In the genomic region with DNA sequence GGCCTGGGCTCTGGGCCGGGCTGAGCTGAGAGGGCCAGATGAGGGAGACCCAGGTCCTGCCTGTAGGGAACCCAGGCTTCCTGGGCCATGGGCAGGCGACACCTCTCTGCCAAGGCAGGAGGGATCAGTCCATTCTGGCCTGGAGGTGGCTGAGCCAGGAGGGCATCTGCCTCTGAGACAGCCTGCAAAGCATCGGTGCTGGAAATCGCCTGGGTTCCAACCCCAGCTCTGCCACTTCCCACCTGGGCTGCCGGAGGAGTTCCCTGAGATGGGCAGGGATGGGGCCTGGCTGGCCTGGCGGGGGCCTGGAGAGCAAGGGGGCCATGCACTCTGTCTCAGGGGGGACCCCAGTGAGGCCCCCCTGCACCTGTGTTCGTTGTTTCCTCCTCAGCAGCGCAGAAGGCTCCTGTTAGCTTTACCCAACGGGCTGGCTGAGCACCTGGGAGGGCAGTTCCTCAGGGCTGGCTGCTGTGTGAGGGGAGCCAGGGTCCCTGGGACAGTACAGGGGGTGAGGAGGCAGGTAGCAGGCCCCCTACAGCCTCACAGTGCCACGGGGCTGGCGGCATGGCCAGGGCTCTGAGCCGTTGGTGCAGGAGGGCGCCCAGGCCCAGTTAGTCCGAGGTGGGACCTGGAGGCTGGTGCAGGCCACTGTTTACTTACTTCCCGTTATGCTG, we compare ENCODE assay signal across 17 cellular contexts. TPM values are rescaled to one million over a fixed set of nuclear protein-coding genes. Genes with fewer than 3 reads are reported as not detected.
DNase-seq lines count a peak whose midpoint lies in the region; ATAC-seq, FAIRE-seq and TF ChIP-seq lines count a peak whose summit lies in the region.
"Had no signal": no experiment of that assay in that cellular context is flagged by ENCODE, and none has a peak within 500 bp of the region (broad histone marks: within the 10 kb centered on the region; RNA-seq: fewer than 3 reads in every experiment).

No MANE protein-coding gene starts in this region.

- H3K4me2 ChIP-seq in BLaER1 (peak overlapping the region; percentile 30; the same call in 1 of the 2 replicates), H1 (ENCODE audit: insufficient read depth in 1 of 2, low read depth in 2 of 2, low read length in 2 of 2) (no peak overlapping the region)

- H2BK15ac ChIP-seq in H1 (ENCODE audit: low read length), result 0 out of 2 replicates have a peak overlapping the region, but pooled peaks have one; percentile 12

- H2BK12ac ChIP-seq in H1 (ENCODE audit: low read depth, low read length), result no peak overlapping the region

- POLR2A ChIA-PET in RWPE1 (lab: Yijun Ruan, JAX; ENCODE audit: low non-redundant PET), result no interaction called here
- POLR2A ChIA-PET in H1 (lab: Charles Lee; ENCODE audit: partially characterized antibody), result interaction anchor here (0.8 to 1.0 kb wide), 2 partner anchors 14 kb away, joined by 3 read pairs; no protein-coding TSS in a partner anchor

- H3K79me2 ChIP-seq in H1 (ENCODE audit: control insufficient read depth in 1 of 2, insufficient read depth in 2 of 2, low read length in 2 of 2), result no peaks in the 10 kb centered on the region

- no peak overlapping the region for H3K18ac ChIP-seq in H1 (ENCODE audit: extremely low read depth, low read length)

- no peak for FAIRE-seq in H1 (lab: Jason Lieb, UNC)
- FAIRE-seq: A204.1, GM12892, GM18507, K562 had no signal

- H3K9me3 Mint-ChIP-seq in activated naive CD4-positive, alpha-beta T cell treated with anti-CD3 and anti-CD28 coated beads, Interleukin-2, amount 10 ng/mL, durations not matched to agents 7 days and 5 days, result no peaks in the 10 kb centered on the region
- H3K9me3 Mint-ChIP-seq: CD4-positive, alpha-beta T cell had no signal

- H3K14ac ChIP-seq in H1 (ENCODE audit: insufficient read length), result no peak overlapping the region

- DNase-seq in RWPE1 (ENCODE audit: low spot score) (no peak), H1 (ENCODE audit: low read depth in 1 of 2, low spot score in 2 of 2) (no peak), left lobe of liver (ENCODE audit: low spot score) (no peak)
- no peak for DNase-seq in activated naive CD4-positive, alpha-beta T cell treated with anti-CD3 and anti-CD28 coated beads, Interleukin-2, amount 10 ng/mL, durations not matched to agents 7 days and 5 days
- DNase-seq: ACHN; BE2C; CD4-positive, alpha-beta T cell; GDM1; IMR-90 had no signal

- H3K23me2 ChIP-seq in H1 (ENCODE audit: low read depth, low read length), result no peaks in the 10 kb centered on the region

- H3K9me3 ChIP-seq in BLaER1 (no peaks in the 10 kb centered on the region), H1 (ENCODE audit: insufficient read depth in 2 of 2, low read depth in 1 of 2, low read length in 1 of 2) (no peaks in the 10 kb centered on the region)
- H3K9me3 ChIP-seq: BE2C, HAP-1 had no signal

- no peak overlapping the region for H3K27ac ChIP-seq in BLaER1
- peak overlapping the region; percentile 8; the same call in 1 of the 2 replicates for H3K27ac ChIP-seq in RWPE1
- H3K27ac ChIP-seq in H1 (ENCODE audit: low read depth, low read length), result no peak overlapping the region
- H3K27ac ChIP-seq: C4-2B had no signal

- no peaks in the 10 kb centered on the region for H3K36me3 Mint-ChIP-seq in activated naive CD4-positive, alpha-beta T cell treated with anti-CD3 and anti-CD28 coated beads, Interleukin-2, amount 10 ng/mL, durations not matched to agents 7 days and 5 days

- no peak overlapping the region for H4K91ac ChIP-seq in H1 (replicated peaks; ENCODE audit: insufficient read length, low read length)

- no peak overlapping the region for H2BK120ac ChIP-seq in H1 (replicated peaks; ENCODE audit: low read depth, low read length)

- TF ChIP-seq POLR2A in H1 (IDR thresholded peaks at IDR 0.05; ENCODE audit: control extremely low read depth in 1 of 2, low read depth in 2 of 2, low read length in 2 of 2), result no peak

- no peak overlapping the region for H2BK20ac ChIP-seq in H1 (ENCODE audit: low read length)

- no peaks in the 10 kb centered on the region for H3K27me3 ChIP-seq in BLaER1
- H3K27me3 ChIP-seq in H1 (replicated peaks in 1 of 4; ENCODE audit: control insufficient read depth in 3 of 4, extremely low read depth in 1 of 4, insufficient read depth in 3 of 4, low read length in 3 of 4), result no peaks in the 10 kb centered on the region
- H3K27me3 ChIP-seq: BE2C had no signal

- H3K4me1 ChIP-seq in BLaER1, result peaks cover 64% of the 10 kb centered on the region
- H3K4me1 ChIP-seq in H1 (replicated peaks in 1 of 4; ENCODE audit: control insufficient read depth in 3 of 4, insufficient read depth in 4 of 4, low read length in 3 of 4), result no peaks in the 10 kb centered on the region; a peak in 2 of 7 replicates
- H3K4me1 ChIP-seq: HAP-1 had no signal

- ATAC-seq in GM21737 (IDR thresholded peaks at IDR 0.05; ENCODE audit: unreplicated experiment) (no peak), left lobe of liver (no peak)
- ATAC-seq: K562 had no signal

- H3K36me3 ChIP-seq in BLaER1, result no peaks in the 10 kb centered on the region
- H3K36me3 ChIP-seq in H1 (ENCODE audit: control insufficient read depth in 2 of 4, insufficient read depth in 4 of 4, low read length in 3 of 4), result no peaks in the 10 kb centered on the region
- H3K36me3 ChIP-seq: BE2C, HAP-1 had no signal

- no peak overlapping the region for H4K5ac ChIP-seq in H1 (ENCODE audit: insufficient read length, low read depth, low read length)

- no peak for TF ChIP-seq EP300 in H1 (IDR thresholded peaks at IDR 0.05; ENCODE audit: borderline replicate concordance in 1 of 2, low read depth in 2 of 2, low read length in 2 of 2)

- H3K27me3 Mint-ChIP-seq in activated naive CD4-positive, alpha-beta T cell treated with anti-CD3 and anti-CD28 coated beads, Interleukin-2, amount 10 ng/mL, durations not matched to agents 7 days and 5 days, result no peaks in the 10 kb centered on the region
- H3K27me3 Mint-ChIP-seq: CD4-positive, alpha-beta T cell had no signal

- no peak overlapping the region for H3K56ac ChIP-seq in H1 (replicated peaks; ENCODE audit: insufficient read length, low read depth, low read length)

- 89% methylated on average over 14 of the region's 15 CpGs; no CpG with 5 or more reads in 1 of the 2 experiments for WGBS in H1 (ENCODE audit: extremely low coverage in 1 of 2, insufficient coverage in 1 of 2, insufficient read length in 1 of 2, insufficient replicate concordance in 2 of 2, low coverage in 1 of 2, low lambda C conversion rate in 2 of 2, missing lambda C conversion rate in 1 of 2), 2 experiments

- no peaks in the 10 kb centered on the region for H3K4me1 Mint-ChIP-seq in activated naive CD4-positive, alpha-beta T cell treated with anti-CD3 and anti-CD28 coated beads, Interleukin-2, amount 10 ng/mL, durations not matched to agents 7 days and 5 days

- no peak overlapping the region for H2BK5ac ChIP-seq in H1 (ENCODE audit: low read depth, low read length)

- no peaks in the 10 kb centered on the region for H3K79me1 ChIP-seq in H1 (ENCODE audit: low read depth, low read length)

- peak overlapping the region; percentile 65 for H4K8ac ChIP-seq in H1 (ENCODE audit: extremely low read depth, insufficient read depth, low read length)

- TF ChIP-seq CTCF in RWPE1 (conservative IDR thresholded peaks at IDR 0.05; ENCODE audit: low read depth), result no peak
- no peak for TF ChIP-seq CTCF in H1 (IDR thresholded peaks at IDR 0.05; ENCODE audit: control extremely low read depth in 1 of 3, insufficient read depth in 1 of 3, low read depth in 1 of 3, low read length in 3 of 3)

- H4K20me1 ChIP-seq in BLaER1 (no peaks in the 10 kb centered on the region), H1 (replicated peaks in 1 of 2; ENCODE audit: control insufficient read depth in 1 of 2, insufficient read depth in 2 of 2, low read length in 2 of 2) (peaks cover 0 to 7% of the 10 kb centered on the region in 2 experiments)

- TF ChIP-seq RAD21 in H1 (IDR thresholded peaks at IDR 0.05 in 1 of 2, conservative IDR thresholded peaks at IDR 0.05 in 1 of 2; ENCODE audit: low read depth in 2 of 2, low read length in 2 of 2), result no peak

- no peak overlapping the region for H3K4me3 Mint-ChIP-seq in activated naive CD4-positive, alpha-beta T cell treated with anti-CD3 and anti-CD28 coated beads, Interleukin-2, amount 10 ng/mL, durations not matched to agents 7 days and 5 days
- H3K4me3 Mint-ChIP-seq: CD4-positive, alpha-beta T cell had no signal

- H3K9ac ChIP-seq in BLaER1, result no peak overlapping the region
- no peak overlapping the region for H3K9ac ChIP-seq in H1 (replicated peaks in 1 of 4; ENCODE audit: extremely low read depth in 1 of 4, low read depth in 3 of 4, low read length in 3 of 4)

- no peak overlapping the region for H2AFZ ChIP-seq in H1 (ENCODE audit: low read length)

- H3K4me3 ChIP-seq in BLaER1 (no peak overlapping the region), H1 (ENCODE audit: extremely low read depth in 1 of 4, insufficient read depth in 2 of 4, low read depth in 3 of 4, low read length in 4 of 4) (no peak overlapping the region)
- H3K4me3 ChIP-seq: HAP-1, K562 had no signal

- H3K27ac Mint-ChIP-seq in activated naive CD4-positive, alpha-beta T cell treated with anti-CD3 and anti-CD28 coated beads, Interleukin-2, amount 10 ng/mL, durations not matched to agents 7 days and 5 days, result no peak overlapping the region
- H3K27ac Mint-ChIP-seq: CD4-positive, alpha-beta T cell had no signal

- H3K4ac ChIP-seq in H1 (replicated peaks; ENCODE audit: insufficient read length, low read depth, low read length), result no peak overlapping the region

- no peak overlapping the region for H2AK5ac ChIP-seq in H1 (ENCODE audit: low read depth, low read length)

- CTCF ChIA-PET in RWPE1 (lab: Yijun Ruan, JAX) (interaction anchor here (0.6 to 0.7 kb wide), 2 partner anchors 11 to 111 kb away, joined by 3 to 4 read pairs; no protein-coding TSS in a partner anchor), H1 (lab: Charles Lee; ENCODE audit: partially characterized antibody) (interaction anchor here (0.9 to 1.4 kb wide), 7 partner anchors 10 to 285 kb away, joined by 3 to 5 read pairs (median 3); no protein-coding TSS in a partner anchor)
- CTCF ChIA-PET in activated naive CD4-positive, alpha-beta T cell treated with anti-CD3 and anti-CD28 coated beads, Interleukin-2, amount 10 ng/mL, durations not matched to agents 7 days and 5 days (lab: Charles Lee), result no interaction called here

- H3K23ac ChIP-seq in H1 (ENCODE audit: insufficient read length), result no peak overlapping the region

TF ChIP-seq in H1, 55 proteins besides CTCF, POLR2A, EP300 and RAD21 (continues in another document):
- TF ChIP-seq CBX8 (IDR thresholded peaks at IDR 0.05; ENCODE audit: borderline replicate concordance, low read depth, low read length), result no peak

RNA-seq across cellular contexts. Expression of a gene that starts 50.5 kb away (rescaled TPM):
- total RNA-seq in H1 (2021; fragmentation: NEBNext Ultra II Directional; extraction: Animal tissue kit (Norgen Biotek cat#: 25700)), result 41.6 and 42.3 TPM in 2 replicates
- polyA plus RNA-seq in H1 (2011; rRNA removed), result 11.5 and 25.9 TPM in 2 replicates
- 18.3 TPM for polyA plus RNA-seq in H1 (2011; cell fraction: cytosol; rRNA removed)
- 49.7 TPM for polyA plus RNA-seq in H1 (2011; cell fraction: nucleus; rRNA removed)
- 14.7 to 22.6 TPM (median 20.0 TPM) in 4 replicates for polyA plus RNA-seq in H1 (2012, experiment 1 of 2)
- polyA plus RNA-seq in H1 (2012, experiment 2 of 2), result 16.2 TPM
- 13.6 TPM for polyA plus RNA-seq in H1 (2013, experiment 1 of 2)
- polyA plus RNA-seq in H1 (2013, experiment 2 of 2), result 12.8 TPM
- polyA minus RNA-seq in H1 (2011; rRNA and poly(A)+ RNA removed), result 2.8 and 6.1 TPM in 2 replicates
- 24.9 TPM for polyA minus RNA-seq in H1 (2011; cell fraction: cytosol; rRNA and poly(A)+ RNA removed)
- 24.4 TPM for polyA minus RNA-seq in H1 (2011; cell fraction: nucleus; rRNA and poly(A)+ RNA removed)
- 1.3 TPM for total RNA-seq in left lobe of liver
- total RNA-seq: IMR-90 had no signal
- polyA plus RNA-seq: IMR-90, K562 had no signal

Comparison
In these comparisons a context has a peak if more than half of its experiments do, and no peak if none do; other contexts are left out.
1. RNA of a gene that starts 50.5 kb away (total RNA-seq): 41.6 to 42.3 TPM in H1; 1.3 TPM in left lobe of liver (single experiment); every median in the first group is over 10 times any median in the second.